In genomic region chr15:96324900-96325299, GRCh38 we compare ENCODE assay signal across 13 cellular contexts. TPM values are rescaled to one million over a fixed set of nuclear protein-coding genes. Genes with fewer than 3 reads are reported as not detected.
DNase-seq lines count a peak whose midpoint lies in the region; ATAC-seq and TF ChIP-seq lines count a peak whose summit lies in the region.
"Had no signal": no experiment of that assay in that cellular context is flagged by ENCODE, and none has a peak within 500 bp of the region (broad histone marks: within the 10 kb centered on the region; RNA-seq: fewer than 3 reads in every experiment).

No MANE protein-coding gene starts in this region.

- H3K9me2 ChIP-seq in PC-3 (replicated peaks; ENCODE audit: low read length): no peaks in the 10 kb centered on the region

- H4K20me1 ChIP-seq in PC-3 (ENCODE audit: low read length): no peaks in the 10 kb centered on the region

- peak overlapping the region; percentile 92 for H3K9ac ChIP-seq in PC-3 (ENCODE audit: low read length)

- TF ChIP-seq POLR2A in thyroid gland (IDR thresholded peaks at IDR 0.05): no peak

- H3K27me3 ChIP-seq in PC-3 (ENCODE audit: low read length) (no peaks in the 10 kb centered on the region), thyroid gland (peaks cover 10% of the 10 kb centered on the region)

- peak overlapping the region; percentile 97 for H3K4me2 ChIP-seq in PC-3 (ENCODE audit: low read length)

- POLR2A ChIA-PET in PC-3 (lab: Charles Lee; ENCODE audit: unreplicated experiment): no interaction called here

- H3K27me3 Mint-ChIP-seq in mesothelial cell of epicardium (ENCODE audit: low read depth): no peaks in the 10 kb centered on the region

- H3K4me3 Mint-ChIP-seq in mesothelial cell of epicardium: peak overlapping the region; percentile 96
- H3K4me3 Mint-ChIP-seq: activated CD8-positive, alpha-beta T cell treated with anti-CD3 and anti-CD28 coated beads, Interleukin-2, amount 10 ng/mL, durations not matched to agents 7 days and 5 days had no signal

- WGBS in thyroid gland, 2 donors: 43 to 53% methylated on average over 3 of the region's 3 CpGs

- DNase-seq in PC-3 (no peak), coronary artery (ENCODE audit: low spot score) (no peak), mesothelial cell of epicardium (ENCODE audit: low spot score in 2 of 2, unreplicated experiment in 2 of 2) (no peak), thyroid gland (no peak), NCI-H748 (lab: John Stamatoyannopoulos, UW; ENCODE audit: unreplicated experiment) (no peak), superior temporal gyrus (ENCODE audit: extremely low spot score) (no peak), SKM-1 (lab: John Stamatoyannopoulos, UW; ENCODE audit: unreplicated experiment) (no peak), NOMO-1 treated with DMSO at 0.1 percent for 48 hours (lab: John Stamatoyannopoulos, UW; ENCODE audit: unreplicated experiment) (no peak)
- DNase-seq: activated CD8-positive, alpha-beta T cell treated with anti-CD3 and anti-CD28 coated beads, Interleukin-2, amount 10 ng/mL, durations not matched to agents 7 days and 5 days; central memory CD4-positive, alpha-beta T cell; NCI-H2081 treated with DMSO at 0.1 percent for 48 hours; SHP77 treated with DMSO at 0.1 percent for 48 hours; stimulated activated naive CD8-positive, alpha-beta T cell treated with anti-CD3 and anti-CD28 coated beads, Interleukin-15, Interleukin-2, amounts not matched to agents 100 U/mL and 50 U/mL, for 24 hours had no signal

- H3K4me3 ChIP-seq in PC-3 (ENCODE audit: low read length) (peak overlapping the region; percentile 85), coronary artery (peak overlapping the region; percentile 94), thyroid gland (replicated peaks in 1 of 3) (no peak overlapping the region)

- H3K36me3 Mint-ChIP-seq in mesothelial cell of epicardium: no peaks in the 10 kb centered on the region

- H3K4me1 ChIP-seq in PC-3 (ENCODE audit: insufficient read depth, low read length) (peaks cover 49% of the 10 kb centered on the region), thyroid gland (peaks cover 13% of the 10 kb centered on the region in 2 donors)

- H3K27ac ChIP-seq in PC-3 (ENCODE audit: low read length) (peak overlapping the region; percentile 91), coronary artery (peak overlapping the region; percentile 99), thyroid gland (peak overlapping the region; percentile 29 to 90 (median 72))

- peaks cover 69% of the 10 kb centered on the region for H3K79me2 ChIP-seq in PC-3 (ENCODE audit: low read length)

- H2AFZ ChIP-seq in PC-3 (ENCODE audit: low read length): no peak overlapping the region; the same call in 1 of the 2 replicates

- H3K9me3 ChIP-seq in PC-3 (ENCODE audit: low read length) (no peaks in the 10 kb centered on the region), thyroid gland (no peaks in the 10 kb centered on the region)

- TF ChIP-seq CTCF in PC-3 (conservative IDR thresholded peaks at IDR 0.05; ENCODE audit: low read depth, low read length): no peak
- no peak for TF ChIP-seq CTCF in coronary artery (IDR thresholded peaks at IDR 0.05)
- no peak for TF ChIP-seq CTCF in mesothelial cell of epicardium (IDR thresholded peaks at IDR 0.05; ENCODE audit: unreplicated experiment)
- TF ChIP-seq CTCF in thyroid gland (IDR thresholded peaks at IDR 0.05): no peak

- peaks cover 64% of the 10 kb centered on the region for H3K4me1 Mint-ChIP-seq in mesothelial cell of epicardium

- H3K27ac Mint-ChIP-seq in mesothelial cell of epicardium: peak overlapping the region; percentile 99
- H3K27ac Mint-ChIP-seq: activated CD8-positive, alpha-beta T cell treated with anti-CD3 and anti-CD28 coated beads, Interleukin-2, amount 10 ng/mL, durations not matched to agents 7 days and 5 days had no signal

- no peaks in the 10 kb centered on the region for H3K9me3 Mint-ChIP-seq in mesothelial cell of epicardium

- no peak for ATAC-seq in PC-3
- ATAC-seq: activated CD8-positive, alpha-beta T cell treated with anti-CD3 and anti-CD28 coated beads, Interleukin-2, amount 10 ng/mL, durations not matched to agents 7 days and 5 days; stimulated activated naive CD8-positive, alpha-beta T cell treated with anti-CD3 and anti-CD28 coated beads, Interleukin-15, Interleukin-2, amounts not matched to agents 100 U/mL and 50 U/mL, for 24 hours had no signal

- H3F3A ChIP-seq in PC-3 (ENCODE audit: low read length, unreplicated experiment): peaks cover 7% of the 10 kb centered on the region

- H3K36me3 ChIP-seq in PC-3 (ENCODE audit: low read depth, low read length): no peaks in the 10 kb centered on the region
- no peaks in the 10 kb centered on the region for H3K36me3 ChIP-seq in thyroid gland

- no TSS peak for BruUV-seq in PC-3 (replicated peaks; lab: Mats Ljungman, UMichigan)

- CTCF ChIA-PET in PC-3 (lab: Charles Lee): no interaction called here

- intact Hi-C loops in PC-3 (cut with micrococcal nuclease): loop anchor here (5.0 to 10.0 kb wide), 3 partner anchors 203 to 1068 kb away; no protein-coding TSS in a partner anchor
- intact Hi-C loops in thyroid gland (cut with DNase I): loop anchor here (5.0 kb wide), 1 partner anchor 32 kb away; no protein-coding TSS in a partner anchor

RNA-seq across cellular contexts. Expression of gene NR2F2, which starts 5.6 kb away (rescaled TPM):
- total RNA-seq in PC-3 (2014; rRNA removed) (19.0 and 19.6 TPM in 2 replicates), mesothelial cell of epicardium (126 to 134 TPM (median 128 TPM) in 3 replicates), thyroid gland (10 to 100 TPM; 18.3 to 30.2 (median 20.4) TPM)
- total RNA-seq: activated CD8-positive, alpha-beta T cell treated with anti-CD3 and anti-CD28 coated beads, Interleukin-2, amount 10 ng/mL, durations not matched to agents 7 days and 5 days had no signal

Comparison
In these comparisons a context has a peak if more than half of its experiments do, and no peak if none do; other contexts are left out.
1. H3K4me3 ChIP-seq: peak in PC-3 (single experiment) and coronary artery (single experiment); none in thyroid gland (0 of 3).
2. Peak in every context shown above with its lines, with median percentiles within 50 percentile points of each other: H3K27ac ChIP-seq.